ENCODE assay signal across 1 cellular context in the genomic region with DNA sequence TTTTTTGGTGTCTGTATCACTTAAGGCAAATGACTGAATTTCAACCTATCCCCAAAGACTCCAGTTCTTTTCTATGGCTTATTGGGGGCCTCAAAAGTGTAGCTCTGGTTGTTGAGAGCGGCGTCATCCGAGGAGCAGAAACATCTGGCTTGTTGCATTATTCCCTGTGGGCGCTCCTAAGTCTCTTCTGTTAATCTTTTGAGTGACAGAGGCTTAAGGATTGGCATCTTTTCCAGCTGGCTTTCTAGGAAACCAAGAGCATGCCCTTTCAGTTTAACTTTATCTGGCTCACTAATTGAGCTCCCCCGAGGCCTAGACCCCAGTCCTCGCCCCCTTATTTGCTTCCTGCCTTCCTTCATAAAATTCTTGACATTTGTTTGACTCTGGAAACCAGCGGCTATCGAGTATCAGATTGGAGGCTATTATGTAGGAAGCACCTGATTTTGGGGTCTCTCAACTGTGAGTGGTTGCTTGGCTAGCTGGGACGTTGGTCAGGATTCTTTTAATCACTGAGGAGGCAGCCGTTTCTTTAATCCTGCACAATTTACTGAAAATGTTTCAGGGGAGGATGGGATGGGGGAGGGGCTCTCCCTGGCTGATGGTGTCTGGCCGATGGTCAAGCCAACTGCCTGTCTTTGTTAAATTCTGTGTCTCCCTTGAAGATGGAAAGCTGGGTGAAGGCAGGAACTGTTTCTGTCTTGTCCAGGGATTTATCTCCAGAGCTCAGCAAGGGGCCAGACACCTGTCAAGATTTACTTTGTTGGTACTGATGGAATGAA.
TF ChIP-seq lines count a peak whose summit lies in the region.

No MANE protein-coding gene starts in this region.

TF ChIP-seq in IMR-90, 13 proteins besides CTCF, POLR2A, EP300 and RAD21:
- no peak for TF ChIP-seq CEBPB (IDR thresholded peaks at IDR 0.05; ENCODE audit: low read depth, low read length)
TF ChIP-seq in IMR-90: peak in this region for 0.
